ENCODE assay signal across 10 cellular contexts in the genomic region with DNA sequence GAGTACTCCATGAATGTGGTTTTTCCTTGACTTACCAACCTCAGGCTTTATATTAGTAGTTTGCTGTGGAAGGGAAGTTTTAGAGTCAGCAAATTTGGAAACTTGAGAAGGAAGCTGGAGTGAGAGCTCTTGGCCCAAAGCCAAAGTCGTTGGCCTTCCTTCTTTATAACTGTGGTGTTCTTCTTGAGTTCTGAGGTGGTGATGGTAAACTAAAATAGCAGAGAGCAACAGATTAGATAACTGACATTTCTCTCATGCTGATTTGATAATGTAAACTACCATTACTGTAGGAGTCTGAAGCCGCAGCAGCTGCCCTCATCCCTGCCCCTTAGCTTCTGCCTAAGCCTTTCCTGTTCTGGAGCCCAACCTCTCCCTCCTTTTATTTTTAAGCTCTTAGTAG.
A peak's percentile ranks its signal among the peaks of the same experiment; 100 is the strongest.
DNase-seq lines count a peak whose midpoint lies in the region; ATAC-seq, FAIRE-seq and TF ChIP-seq lines count a peak whose summit lies in the region.
"Had no signal": no experiment of that assay in that cellular context is flagged by ENCODE, and none has a peak within 500 bp of the region (broad histone marks: within the 10 kb centered on the region; RNA-seq: fewer than 3 reads in every experiment).

No MANE protein-coding gene starts in this region.

- intact Hi-C loops in right lobe of liver (cut with DNase I) = loop anchor here (5.0 to 10.0 kb wide), 2 partner anchors 72 to 79 kb away; partner anchors contain the start of genes IFT43 (in 1 of the 2) and TGFB3 (in 1 of the 2)
- intact Hi-C loops in HepG2 (cut with micrococcal nuclease; ENCODE audit: unreplicated experiment) = loop anchor here (5.0 kb wide), 2 partner anchors 193 to 482 kb away; no protein-coding TSS in a partner anchor
- intact Hi-C loops in uterus (cut with DNase I; ENCODE audit: low total_unique reads) = loop anchor here (10.0 kb wide), 1 partner anchor 69 kb away; no protein-coding TSS in a partner anchor

- DNase-seq in right lobe of liver (peak in 2 of 3 donors; percentile 40 to 58), HepG2 (ENCODE audit: low spot score) (no peak), brain microvascular endothelial cell (peak; percentile 42), lung (ENCODE audit: low spot score) (peak; percentile 57), uterus (peak; percentile 56 to 58), NCI-H1417 treated with DMSO at 0.1 percent for 48 hours (lab: John Stamatoyannopoulos, UW) (no peak)
- DNase-seq: activated CD8-positive, alpha-beta memory T cell treated with anti-CD3 and anti-CD28 coated beads, Interleukin-2, amount 50 U/mL, for 4 hours; NCI-H1436 had no signal

- H3K27ac ChIP-seq in right lobe of liver = no peak overlapping the region
- no peak overlapping the region for H3K27ac ChIP-seq in HepG2 (ENCODE audit: extremely low read length, insufficient read depth, low read length)
- no peak overlapping the region for H3K27ac ChIP-seq in brain microvascular endothelial cell
- no peak overlapping the region for H3K27ac ChIP-seq in lung (ENCODE audit: low read depth in 1 of 2, low read length in 1 of 2)
- peak overlapping the region; percentile 24 to 61 for H3K27ac ChIP-seq in uterus

- H4K20me1 ChIP-seq in HepG2 (ENCODE audit: insufficient read depth, low read length) = no peaks in the 10 kb centered on the region

- no peak overlapping the region for H3K9ac ChIP-seq in HepG2 (ENCODE audit: insufficient read depth, low read depth, low read length)

- no peaks in the 10 kb centered on the region for H3K79me2 ChIP-seq in HepG2 (ENCODE audit: insufficient read depth, low read length)

- H2AFZ ChIP-seq in HepG2 (ENCODE audit: low read length) = no peak overlapping the region

- ATAC-seq in right lobe of liver = peak; percentile 38 to 65 (median 49)
- ATAC-seq in HepG2 = no peak
- no peak for ATAC-seq in lung (ENCODE audit: insufficient read depth, low FRiP score)
- ATAC-seq in GM21825 (IDR thresholded peaks at IDR 0.05; ENCODE audit: unreplicated experiment) = no peak
- no peak for ATAC-seq in GM18498 (IDR thresholded peaks at IDR 0.05; ENCODE audit: unreplicated experiment)

- POLR2A ChIA-PET in HepG2 (lab: Yijun Ruan, JAX) = no interaction called here

- BruUV-seq in HepG2 (replicated peaks; lab: Mats Ljungman, UMichigan) = no TSS peak

- H3K4me3 ChIP-seq in right lobe of liver (no peak overlapping the region), HepG2 (replicated peaks in 1 of 3; ENCODE audit: insufficient read depth in 1 of 3, low read depth in 2 of 3, low read length in 3 of 3) (no peak overlapping the region), brain microvascular endothelial cell (ENCODE audit: low read depth, low read length) (no peak overlapping the region), lung (no peak overlapping the region), uterus (no peak overlapping the region)

- TF ChIP-seq RAD21 in HepG2 (CRISPR knock-in tag; IDR thresholded peaks at IDR 0.05) = no peak

- no peaks in the 10 kb centered on the region for H3K27me3 ChIP-seq in right lobe of liver
- H3K27me3 ChIP-seq in HepG2 (ENCODE audit: control insufficient read depth in 1 of 2, insufficient read depth in 2 of 2, low read length in 2 of 2) = no peaks in the 10 kb centered on the region
- no peaks in the 10 kb centered on the region for H3K27me3 ChIP-seq in brain microvascular endothelial cell (replicated peaks)
- H3K27me3 ChIP-seq in lung (ENCODE audit: control insufficient read depth, insufficient read depth) = no peaks in the 10 kb centered on the region
- no peaks in the 10 kb centered on the region for H3K27me3 ChIP-seq in uterus

- H3K36me3 ChIP-seq in right lobe of liver (no peaks in the 10 kb centered on the region), HepG2 (replicated peaks in 1 of 2; ENCODE audit: control insufficient read depth in 1 of 2, insufficient read depth in 2 of 2, low read length in 2 of 2) (peaks cover 4 to 10% of the 10 kb centered on the region in 2 experiments; a peak in 2 of 5 replicates), brain microvascular endothelial cell (replicated peaks) (no peaks in the 10 kb centered on the region), lung (ENCODE audit: control insufficient read depth in 2 of 2, insufficient read depth in 2 of 2, low read length in 2 of 2) (peaks cover 0 to 10% of the 10 kb centered on the region in 2 donors), uterus (no peaks in the 10 kb centered on the region)

- in situ Hi-C loops in HepG2 (cut with HindIII; ENCODE audit: extremely low pct_ligation_motif_present, low pct_unique_long_range_greater_than_20kb) = loop anchor here (5.0 kb wide), 1 partner anchor 77 kb away; the partner anchor contains the start of gene TGFB3
- in situ Hi-C loops in brain microvascular endothelial cell (cut with HindIII; ENCODE audit: low pct_ligation_motif_present, low sequenced_read_pairs) = no loop called here

- 31% methylated on average over 2 of the region's 2 CpGs for WGBS in right lobe of liver (ENCODE audit: insufficient coverage, low coverage, low lambda C conversion rate, missing lambda C conversion rate)
- WGBS in HepG2 (ENCODE audit: low lambda C conversion rate) = 57% methylated on average over 2 of the region's 2 CpGs
- WGBS in lung, 2 donors = 6 to 27% methylated on average over 2 of the region's 2 CpGs

- TF ChIP-seq POLR2A in right lobe of liver (IDR thresholded peaks at IDR 0.05) (no peak), HepG2 (IDR thresholded peaks at IDR 0.05; ENCODE audit: insufficient read depth in 1 of 2, low read depth in 2 of 2, low read length in 2 of 2) (no peak), uterus (IDR thresholded peaks at IDR 0.05) (no peak)

- no peak for TF ChIP-seq EP300 in HepG2 (IDR thresholded peaks at IDR 0.05; ENCODE audit: low read depth in 2 of 2, low read length in 2 of 2)
- TF ChIP-seq EP300 in HepG2 (CRISPR knock-in tag; IDR thresholded peaks at IDR 0.05; ENCODE audit: borderline replicate concordance) = no peak

- TF ChIP-seq CTCF in right lobe of liver (IDR thresholded peaks at IDR 0.05) (no peak), HepG2 (CRISPR knock-in tag; IDR thresholded peaks at IDR 0.05) (no peak), brain microvascular endothelial cell (IDR thresholded peaks at IDR 0.05; ENCODE audit: low read depth, low read length, missing control alignments) (no peak), lung (IDR thresholded peaks at IDR 0.05; ENCODE audit: control extremely low read depth, extremely low read depth) (no peak), uterus (IDR thresholded peaks at IDR 0.05) (no peak)

- CTCF ChIA-PET in HepG2 (lab: Yijun Ruan, JAX; ENCODE audit: low intra/inter-chr PET ratio, low total read pairs) = no interaction called here

- no peak for FAIRE-seq in HepG2 (lab: Jason Lieb, UNC)

- H3K4me1 ChIP-seq in right lobe of liver = peaks cover 0 to 3% (median 0%) of the 10 kb centered on the region in 4 donors
- no peaks in the 10 kb centered on the region for H3K4me1 ChIP-seq in HepG2 (ENCODE audit: insufficient read depth, low read length)
- no peaks in the 10 kb centered on the region for H3K4me1 ChIP-seq in lung (ENCODE audit: control insufficient read depth in 2 of 2, insufficient read depth in 2 of 2, low read length in 2 of 2)
- no peaks in the 10 kb centered on the region for H3K4me1 ChIP-seq in uterus

- no peak overlapping the region for H3K4me2 ChIP-seq in HepG2 (ENCODE audit: low read depth, low read length)

- H3K9me3 ChIP-seq in right lobe of liver (no peaks in the 10 kb centered on the region), HepG2 (ENCODE audit: low read length) (no peaks in the 10 kb centered on the region), lung (ENCODE audit: control insufficient read depth in 2 of 2, insufficient read depth in 1 of 2, low read length in 1 of 2) (no peaks in the 10 kb centered on the region), uterus (no peaks in the 10 kb centered on the region)

TF ChIP-seq in HepG2, 621 proteins besides CTCF, POLR2A, EP300 and RAD21:
- TF ChIP-seq ZNF597 (CRISPR knock-in tag; IDR thresholded peaks at IDR 0.05) (no peak), ZFP37 (CRISPR knock-in tag; IDR thresholded peaks at IDR 0.05; ENCODE audit: borderline replicate concordance) (no peak), PITX1 (CRISPR knock-in tag; IDR thresholded peaks at IDR 0.05) (no peak)
TF ChIP-seq in HepG2: peak in this region for 0.

Comparison
In these comparisons a context has a peak if more than half of its experiments do, and no peak if none do; other contexts are left out.
1. ATAC-seq: peak in right lobe of liver (4 of 4); none in HepG2 (single experiment), lung (single experiment), GM21825 (single experiment) and GM18498 (single experiment).
2. DNase-seq: peak in right lobe of liver (2 of 3), brain microvascular endothelial cell (single experiment), lung (single experiment) and uterus (2 of 2); none in HepG2 (single experiment) and NCI-H1417 treated with DMSO at 0.1 percent for 48 hours (single experiment).
3. H3K27ac ChIP-seq: peak in uterus (2 of 2); none in right lobe of liver (0 of 3), HepG2 (single experiment), brain microvascular endothelial cell (single experiment) and lung (0 of 2).